In genomic region chr22:36156515-36157419, GRCh38 we compare ENCODE assay signal across 8 cellular contexts. TPM values are rescaled to one million over a fixed set of nuclear protein-coding genes. Genes with fewer than 3 reads are reported as not detected.
A peak's percentile ranks its signal among the peaks of the same experiment; 100 is the strongest.
DNase-seq lines count a peak whose midpoint lies in the region; ATAC-seq and TF ChIP-seq lines count a peak whose summit lies in the region.

No MANE protein-coding gene starts in this region.

- H3K27me3 ChIP-seq in liver (ENCODE audit: control insufficient read depth in 4 of 4, insufficient read depth in 4 of 4, low read length in 3 of 4), result no peaks in the 10 kb centered on the region

- WGBS in liver, result 9% methylated on average over 15 of the region's 15 CpGs

- no peak for ATAC-seq in GM19328 (IDR thresholded peaks at IDR 0.05; ENCODE audit: unreplicated experiment)

- H3K27ac ChIP-seq in liver (ENCODE audit: low read depth in 1 of 2, low read length in 2 of 2), result peak overlapping the region; percentile 92 to 96

- peaks cover 21 to 91% (median 72%) of the 10 kb centered on the region in 4 donors for H3K4me1 ChIP-seq in liver (ENCODE audit: control insufficient read depth in 4 of 4, insufficient read depth in 4 of 4, low read length in 3 of 4)

- TF ChIP-seq RAD21 in liver (IDR thresholded peaks at IDR 0.05), result peak in 1 of 2 donors; percentile 18

- H3K9me3 ChIP-seq in liver (ENCODE audit: control insufficient read depth in 4 of 4, low read length in 3 of 4), result no peaks in the 10 kb centered on the region

- peak overlapping the region; percentile 32 to 77 for H3K9ac ChIP-seq in liver (ENCODE audit: low read depth in 1 of 2, low read length in 2 of 2)

- TF ChIP-seq CTCF in liver (IDR thresholded peaks at IDR 0.05; ENCODE audit: low read depth, low read length, missing input control), result no peak

- peak overlapping the region; percentile 38 to 59 (median 50) for H3K4me3 ChIP-seq in liver (ENCODE audit: low read depth in 1 of 3, low read length in 3 of 3)

- DNase-seq in AML-193 (lab: John Stamatoyannopoulos, UW), result peak; percentile 16 to 18
- peak; percentile 23 to 32 for DNase-seq in Kasumi-1 (lab: John Stamatoyannopoulos, UW)
- DNase-seq in activated CD4-positive, alpha-beta T cell treated with anti-CD3 and anti-CD28 coated beads, Interleukin-2, amount 50 U/mL, for 4 hours, result peak; percentile 76
- peak; percentile 70 for DNase-seq in dedifferentiated amniotic fluid mesenchymal stem cell (ENCODE audit: extremely low spot score)
- peak; percentile 71 to 73 for DNase-seq in stimulated activated CD4-positive, alpha-beta T cell treated with anti-CD3 and anti-CD28 coated beads, Interleukin-2, amount 100 ng/mL, for 48 hours
- DNase-seq in NCI-H2107 (lab: John Stamatoyannopoulos, UW), result no peak

- H3K36me3 ChIP-seq in liver (ENCODE audit: control insufficient read depth in 4 of 4, insufficient read depth in 3 of 4, low read depth in 1 of 4, low read length in 3 of 4), result no peaks in the 10 kb centered on the region

TF ChIP-seq in liver, 16 proteins besides CTCF, POLR2A, EP300 and RAD21:
- TF ChIP-seq REST (IDR thresholded peaks at IDR 0.05) (no peak), GABPA (IDR thresholded peaks at IDR 0.05 in 1 of 2, conservative IDR thresholded peaks at IDR 0.05 in 1 of 2) (peak in 1 of 2 donors; percentile 19), HNF4A (conservative IDR thresholded peaks at IDR 0.05) (peak; percentile 52 to 74), FOXA2 (IDR thresholded peaks at IDR 0.05) (no peak), TAF1 (conservative IDR thresholded peaks at IDR 0.05) (no peak), JUND (IDR thresholded peaks at IDR 0.05) (peak; percentile 48 to 75), ZBTB33 (IDR thresholded peaks at IDR 0.05) (peak; percentile 51), NR2F2 (IDR thresholded peaks at IDR 0.05) (peak; percentile 82), YY1 (IDR thresholded peaks at IDR 0.05) (peak; percentile 95), ATF3 (IDR thresholded peaks at IDR 0.05) (peak; percentile 58), FOXA1 (IDR thresholded peaks at IDR 0.05) (no peak), EGR1 (IDR thresholded peaks at IDR 0.05; ENCODE audit: low read depth in 2 of 2) (peak in 1 of 2 donors; percentile 59), MAX (IDR thresholded peaks at IDR 0.05) (peak; percentile 85), SP1 (IDR thresholded peaks at IDR 0.05) (peak; percentile 80), RXRA (IDR thresholded peaks at IDR 0.05) (peak; percentile 78 to 82), HNF4G (IDR thresholded peaks at IDR 0.05) (peak; percentile 10)

RNA-seq across cellular contexts. Expression of gene APOL3, which starts 3.8 kb away (rescaled TPM):
- 10 to 100 TPM; 11.4 to 34.5 TPM for total RNA-seq in liver
- polyA plus RNA-seq in liver, result 10 to 100 TPM in 1 of 2 donors, 1 to 10 TPM in 1; 7.2 to 12.2 TPM

RNA-seq across cellular contexts. Expression of gene APOL4, which starts 44.8 kb away (rescaled TPM):
- total RNA-seq in liver, result 1 to 10 TPM; 1.5 to 2.3 TPM
- 1 to 10 TPM in 1 of 2 donors, under 1 TPM in 1; 0.59 to 2.2 TPM for polyA plus RNA-seq in liver
